Comparison of ENCODE assay signal across 23 cellular contexts in the genomic region with DNA sequence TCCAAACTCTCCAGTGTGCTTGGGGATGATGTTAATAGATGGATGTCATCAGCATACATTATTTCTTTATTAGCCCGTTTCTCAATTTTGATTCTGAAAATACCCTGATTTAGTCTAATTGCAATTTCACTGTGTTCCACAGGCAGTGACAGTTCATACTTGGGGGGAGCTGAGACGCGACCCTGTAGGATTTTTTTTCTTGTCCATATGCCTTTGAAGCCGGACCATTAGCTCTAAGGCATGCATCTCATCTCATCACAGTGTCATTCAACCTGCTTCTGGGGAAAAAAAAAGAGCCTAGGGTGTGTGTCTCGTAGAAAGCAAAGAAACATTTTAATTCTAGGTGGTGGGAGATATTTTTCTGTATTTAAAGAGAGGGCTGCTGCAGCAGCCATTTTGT. TPM values are rescaled to one million over a fixed set of nuclear protein-coding genes. Genes with fewer than 3 reads are reported as not detected.
A peak's percentile ranks its signal among the peaks of the same experiment; 100 is the strongest.
DNase-seq lines count a peak whose midpoint lies in the region; ATAC-seq and TF ChIP-seq lines count a peak whose summit lies in the region.
"Had no signal": no experiment of that assay in that cellular context is flagged by ENCODE, and none has a peak within 500 bp of the region (broad histone marks: within the 10 kb centered on the region; RNA-seq: fewer than 3 reads in every experiment).

No MANE protein-coding gene starts in this region.

- H3K4me1 Mint-ChIP-seq in GM23338 (peaks cover 18% of the 10 kb centered on the region), glutamatergic neuron (ENCODE audit: low read depth, unreplicated experiment) (no peaks in the 10 kb centered on the region)
- H3K4me1 Mint-ChIP-seq: CD14-positive monocyte; CD8-positive, alpha-beta memory T cell had no signal

- H3K36me3 Mint-ChIP-seq in GM23338 (ENCODE audit: low read depth) (no peaks in the 10 kb centered on the region; the same call in 2 of the 3 replicates), glutamatergic neuron (ENCODE audit: unreplicated experiment) (peaks cover 5% of the 10 kb centered on the region)
- H3K36me3 Mint-ChIP-seq: CD14-positive monocyte; CD8-positive, alpha-beta memory T cell had no signal

- H3K36me3 ChIP-seq in GM23338 (ENCODE audit: insufficient read depth) (no peaks in the 10 kb centered on the region), neuron (ENCODE audit: insufficient read depth, low read length) (no peaks in the 10 kb centered on the region)
- H3K36me3 ChIP-seq: BE2C, HAP-1 had no signal

- H3K79me2 ChIP-seq in GM23338 (replicated peaks; ENCODE audit: insufficient read depth) = no peaks in the 10 kb centered on the region

- H3K4me3 Mint-ChIP-seq in GM23338 (no peak overlapping the region), glutamatergic neuron (ENCODE audit: unreplicated experiment) (no peak overlapping the region)
- H3K4me3 Mint-ChIP-seq: CD14-positive monocyte; CD4-positive, alpha-beta T cell; CD8-positive, alpha-beta memory T cell; HFFc6 had no signal

- no peak for TF ChIP-seq CTCF in GM23338 (conservative IDR thresholded peaks at IDR 0.05; ENCODE audit: low read depth in 2 of 2)
- no peak for TF ChIP-seq CTCF in glutamatergic neuron (IDR thresholded peaks at IDR 0.05; ENCODE audit: partially characterized antibody, unreplicated experiment)

- no peak for DNase-seq in GM23338 (ENCODE audit: low spot score)
- peak; percentile 74 for DNase-seq in left kidney (ENCODE audit: low read depth, low spot score)
- no peak for DNase-seq in stimulated activated CD4-positive, alpha-beta T cell treated with anti-CD3 and anti-CD28 coated beads, Interleukin-4, amount 100 ng/mL, for 24 hours
- DNase-seq in glutamatergic neuron = no peak
- DNase-seq: 8988T; ACHN; AML-193; BE2C; CD4-positive, alpha-beta T cell; CD8-positive, alpha-beta memory T cell; DMS 273 treated with DMSO at 0.1 percent for 48 hours; DMS79; EL; GDM1; GM23248; HFFc6 had no signal

- H2AFZ ChIP-seq in GM23338 (no peak overlapping the region), neuron (ENCODE audit: low read depth, low read length) (peak overlapping the region; percentile 39)
- H2AFZ ChIP-seq: GM23248 had no signal

- H3K27me3 ChIP-seq in GM23338 (ENCODE audit: insufficient read depth) (no peaks in the 10 kb centered on the region), neuron (ENCODE audit: insufficient read depth, low read length) (no peaks in the 10 kb centered on the region)
- H3K27me3 ChIP-seq: BLaER1 treated with 17β-estradiol and CSF1 and Interleukin-3, amounts not matched to agents 10 nM and 100 nM had no signal

- H4K20me1 ChIP-seq in GM23338 (replicated peaks; ENCODE audit: insufficient read depth) = no peaks in the 10 kb centered on the region
- H4K20me1 ChIP-seq: BLaER1 treated with 17β-estradiol and CSF1 and Interleukin-3, amounts not matched to agents 10 nM and 100 nM had no signal

- H3K4me2 ChIP-seq in GM23338 = no peak overlapping the region
- H3K4me2 ChIP-seq: A549; BLaER1 treated with 17β-estradiol and CSF1 and Interleukin-3, amounts not matched to agents 10 nM and 100 nM had no signal

- H3K9me3 ChIP-seq in neuron (ENCODE audit: low read length) = peaks cover 5% of the 10 kb centered on the region
- H3K9me3 ChIP-seq: A549, BE2C, HAP-1 had no signal

- no peaks in the 10 kb centered on the region for H3F3A ChIP-seq in GM23338 (replicated peaks; ENCODE audit: low read depth)

- H3K9me3 Mint-ChIP-seq in GM23338 (no peaks in the 10 kb centered on the region), glutamatergic neuron (ENCODE audit: unreplicated experiment) (peaks cover 2% of the 10 kb centered on the region)
- H3K9me3 Mint-ChIP-seq: CD4-positive, alpha-beta T cell had no signal

- H3K27ac ChIP-seq in GM23338 (ENCODE audit: low read depth) = no peak overlapping the region
- H3K27ac ChIP-seq: A549; BLaER1 treated with 17β-estradiol and CSF1 and Interleukin-3, amounts not matched to agents 10 nM and 100 nM; GM23248 had no signal

- no peaks in the 10 kb centered on the region for H3K9me2 ChIP-seq in GM23338 (ENCODE audit: insufficient read depth)

- peak overlapping the region; percentile 4; the same call in 1 of the 2 replicates for H3K27ac Mint-ChIP-seq in GM23338
- no peak overlapping the region for H3K27ac Mint-ChIP-seq in glutamatergic neuron (ENCODE audit: unreplicated experiment)
- H3K27ac Mint-ChIP-seq: CD14-positive monocyte; CD4-positive, alpha-beta T cell; HFFc6 had no signal

- H3K27me3 Mint-ChIP-seq in GM23338 (ENCODE audit: insufficient read depth, low read depth, poor library complexity) (peaks cover 15% of the 10 kb centered on the region), glutamatergic neuron (ENCODE audit: unreplicated experiment) (no peaks in the 10 kb centered on the region)

- H3K4me1 ChIP-seq in GM23338 (ENCODE audit: insufficient read depth) = peaks cover 4% of the 10 kb centered on the region; the same call in 1 of the 2 replicates
- H3K4me1 ChIP-seq in neuron (ENCODE audit: insufficient read depth, low read length) = peaks cover 17% of the 10 kb centered on the region
- H3K4me1 ChIP-seq: A549; BE2C; BLaER1 treated with 17β-estradiol and CSF1 and Interleukin-3, amounts not matched to agents 10 nM and 100 nM; HAP-1 had no signal

- H3K4me3 ChIP-seq in GM23338 (no peak overlapping the region), neuron (ENCODE audit: low read length) (no peak overlapping the region)
- H3K4me3 ChIP-seq: A549; BLaER1 treated with 17β-estradiol and CSF1 and Interleukin-3, amounts not matched to agents 10 nM and 100 nM; GM12878; GM23248; HAP-1 had no signal

- ATAC-seq in GM23338 = no peak
- ATAC-seq in HG03457 (IDR thresholded peaks at IDR 0.05; ENCODE audit: unreplicated experiment) = no peak
- ATAC-seq: A549, GM12878 had no signal

TF ChIP-seq in GM23338, 12 proteins besides CTCF, POLR2A, EP300 and RAD21:
- TF ChIP-seq, protein P1, sequence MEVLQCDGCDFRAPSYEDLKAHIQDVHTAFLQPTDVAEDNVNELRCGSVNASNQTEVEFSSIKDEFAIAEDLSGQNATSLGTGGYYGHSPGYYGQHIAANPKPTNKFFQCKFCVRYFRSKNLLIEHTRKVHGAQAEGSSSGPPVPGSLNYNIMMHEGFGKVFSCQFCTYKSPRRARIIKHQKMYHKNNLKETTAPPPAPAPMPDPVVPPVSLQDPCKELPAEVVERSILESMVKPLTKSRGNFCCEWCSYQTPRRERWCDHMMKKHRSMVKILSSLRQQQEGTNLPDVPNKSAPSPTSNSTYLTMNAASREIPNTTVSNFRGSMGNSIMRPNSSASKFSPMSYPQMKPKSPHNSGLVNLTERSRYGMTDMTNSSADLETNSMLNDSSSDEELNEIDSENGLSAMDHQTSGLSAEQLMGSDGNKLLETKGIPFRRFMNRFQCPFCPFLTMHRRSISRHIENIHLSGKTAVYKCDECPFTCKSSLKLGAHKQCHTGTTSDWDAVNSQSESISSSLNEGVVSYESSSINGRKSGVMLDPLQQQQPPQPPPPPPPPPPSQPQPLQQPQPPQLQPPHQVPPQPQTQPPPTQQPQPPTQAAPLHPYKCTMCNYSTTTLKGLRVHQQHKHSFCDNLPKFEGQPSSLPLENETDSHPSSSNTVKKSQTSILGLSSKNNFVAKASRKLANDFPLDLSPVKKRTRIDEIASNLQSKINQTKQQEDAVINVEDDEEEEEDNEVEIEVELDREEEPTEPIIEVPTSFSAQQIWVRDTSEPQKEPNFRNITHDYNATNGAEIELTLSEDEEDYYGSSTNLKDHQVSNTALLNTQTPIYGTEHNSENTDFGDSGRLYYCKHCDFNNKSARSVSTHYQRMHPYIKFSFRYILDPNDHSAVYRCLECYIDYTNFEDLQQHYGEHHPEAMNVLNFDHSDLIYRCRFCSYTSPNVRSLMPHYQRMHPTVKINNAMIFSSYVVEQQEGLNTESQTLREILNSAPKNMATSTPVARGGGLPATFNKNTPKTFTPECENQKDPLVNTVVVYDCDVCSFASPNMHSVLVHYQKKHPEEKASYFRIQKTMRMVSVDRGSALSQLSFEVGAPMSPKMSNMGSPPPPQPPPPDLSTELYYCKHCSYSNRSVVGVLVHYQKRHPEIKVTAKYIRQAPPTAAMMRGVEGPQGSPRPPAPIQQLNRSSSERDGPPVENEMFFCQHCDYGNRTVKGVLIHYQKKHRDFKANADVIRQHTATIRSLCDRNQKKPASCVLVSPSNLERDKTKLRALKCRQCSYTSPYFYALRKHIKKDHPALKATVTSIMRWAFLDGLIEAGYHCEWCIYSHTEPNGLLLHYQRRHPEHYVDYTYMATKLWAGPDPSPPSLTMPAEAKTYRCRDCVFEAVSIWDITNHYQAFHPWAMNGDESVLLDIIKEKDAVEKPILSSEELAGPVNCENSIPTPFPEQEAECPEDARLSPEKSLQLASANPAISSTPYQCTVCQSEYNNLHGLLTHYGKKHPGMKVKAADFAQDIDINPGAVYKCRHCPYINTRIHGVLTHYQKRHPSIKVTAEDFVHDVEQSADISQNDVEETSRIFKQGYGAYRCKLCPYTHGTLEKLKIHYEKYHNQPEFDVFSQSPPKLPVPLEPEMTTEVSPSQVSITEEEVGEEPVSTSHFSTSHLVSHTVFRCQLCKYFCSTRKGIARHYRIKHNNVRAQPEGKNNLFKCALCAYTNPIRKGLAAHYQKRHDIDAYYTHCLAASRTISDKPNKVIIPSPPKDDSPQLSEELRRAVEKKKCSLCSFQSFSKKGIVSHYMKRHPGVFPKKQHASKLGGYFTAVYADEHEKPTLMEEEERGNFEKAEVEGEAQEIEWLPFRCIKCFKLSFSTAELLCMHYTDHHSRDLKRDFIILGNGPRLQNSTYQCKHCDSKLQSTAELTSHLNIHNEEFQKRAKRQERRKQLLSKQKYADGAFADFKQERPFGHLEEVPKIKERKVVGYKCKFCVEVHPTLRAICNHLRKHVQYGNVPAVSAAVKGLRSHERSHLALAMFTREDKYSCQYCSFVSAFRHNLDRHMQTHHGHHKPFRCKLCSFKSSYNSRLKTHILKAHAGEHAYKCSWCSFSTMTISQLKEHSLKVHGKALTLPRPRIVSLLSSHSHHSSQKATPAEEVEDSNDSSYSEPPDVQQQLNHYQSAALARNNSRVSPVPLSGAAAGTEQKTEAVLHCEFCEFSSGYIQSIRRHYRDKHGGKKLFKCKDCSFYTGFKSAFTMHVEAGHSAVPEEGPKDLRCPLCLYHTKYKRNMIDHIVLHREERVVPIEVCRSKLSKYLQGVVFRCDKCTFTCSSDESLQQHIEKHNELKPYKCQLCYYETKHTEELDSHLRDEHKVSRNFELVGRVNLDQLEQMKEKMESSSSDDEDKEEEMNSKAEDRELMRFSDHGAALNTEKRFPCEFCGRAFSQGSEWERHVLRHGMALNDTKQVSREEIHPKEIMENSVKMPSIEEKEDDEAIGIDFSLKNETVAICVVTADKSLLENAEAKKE (CRISPR knock-in tag; IDR thresholded peaks at IDR 0.05) = no peak
- TF ChIP-seq STAT1 (IDR thresholded peaks at IDR 0.05; ENCODE audit: unreplicated experiment) = no peak

RNA-seq across cellular contexts. Expression of a gene that starts 7.6 kb away (rescaled TPM):
- not detected in 2 replicates for total RNA-seq in GM23338 (2014; rRNA removed; shearing (Covaris generic))
- not detected in 2 replicates for polyA plus RNA-seq in GM23338 (2016; fragmentation: Nextera tagmentation; extraction: Ambion mirVana)
- total RNA-seq in glutamatergic neuron (ENCODE audit: unreplicated experiment) = not detected
- total RNA-seq: CD4-positive, alpha-beta T cell; CD8-positive, alpha-beta memory T cell; GM12878; GM23248; HFFc6 had no signal
- polyA plus RNA-seq: A549; CD14-positive monocyte; CD8-positive, alpha-beta memory T cell; GM12878; GM23248 had no signal
